8 cellular contexts compared by ENCODE assay signal in genomic region chr10:47553214-47553859, GRCh38. TPM values are rescaled to one million over a fixed set of nuclear protein-coding genes. Genes with fewer than 3 reads are reported as not detected.
DNase-seq lines count a peak whose midpoint lies in the region; ATAC-seq and TF ChIP-seq lines count a peak whose summit lies in the region.
"Not testable (repeated sequence)": the region's sequence is repeated elsewhere in the genome, so short reads cannot be mapped to it uniquely, and the experiment has no call there.

No MANE protein-coding gene starts in this region.

- H2AFZ ChIP-seq in hepatocyte = peak overlapping the region; percentile 96

- not testable (repeated sequence) for H3K9me3 ChIP-seq in hepatocyte (ENCODE audit: low read depth); uterus

- H4K20me1 ChIP-seq in hepatocyte (ENCODE audit: insufficient read depth, poor library complexity, severe bottlenecking) = not testable (repeated sequence)

- peak overlapping the region; percentile 85 for H3K4me2 ChIP-seq in hepatocyte

- ATAC-seq in GM18511 (IDR thresholded peaks at IDR 0.05; ENCODE audit: unreplicated experiment) = peak; percentile 95
- ATAC-seq in HG02970 (IDR thresholded peaks at IDR 0.05; ENCODE audit: low FRiP score, unreplicated experiment) = peak; percentile 76

- H3K36me3 ChIP-seq in hepatocyte (replicated peaks; ENCODE audit: insufficient read depth, low read depth); uterus: not testable (repeated sequence)

- peak overlapping the region; percentile 91 for H3K27ac ChIP-seq in hepatocyte
- peak overlapping the region; percentile 83 to 84 for H3K27ac ChIP-seq in uterus

- H3K4me3 ChIP-seq in hepatocyte (peak overlapping the region; percentile 70), uterus (peak overlapping the region; percentile 51 to 57)

- peak in 1 of 2 donors; percentile 29 for TF ChIP-seq POLR2A in uterus (IDR thresholded peaks at IDR 0.05)

- intact Hi-C loops in uterus (cut with DNase I; ENCODE audit: low total_unique reads) = not testable (repeated sequence)

- not testable (repeated sequence) for H3K79me2 ChIP-seq in hepatocyte

- H3K4me1 ChIP-seq in hepatocyte (ENCODE audit: insufficient read depth); uterus: not testable (repeated sequence)

- WGBS in hepatocyte (ENCODE audit: low lambda C conversion rate, missing lambda C conversion rate) = under 1% methylated on average over 34 of the region's 60 CpGs

- TF ChIP-seq CTCF in hepatocyte (IDR thresholded peaks at IDR 0.05; ENCODE audit: poor library complexity); uterus (IDR thresholded peaks at IDR 0.05): not testable (repeated sequence)

- H3K9me2 ChIP-seq in hepatocyte (replicated peaks; ENCODE audit: insufficient read depth) = not testable (repeated sequence)

- DNase-seq in NCI-H187 treated with DMSO at 0.1 percent for 48 hours (lab: John Stamatoyannopoulos, UW) (peak; percentile 0), T-helper 9 cell (peak; percentile 54), astrocyte of the hippocampus (ENCODE audit: low read depth, low spot score) (peak; percentile 89), hepatocyte (ENCODE audit: low spot score) (peak; percentile 84), renal cortical epithelial cell (ENCODE audit: low read depth) (peak; percentile 58), uterus (peak; percentile 78 to 83)

- H3K27me3 ChIP-seq in hepatocyte, uterus: not testable (repeated sequence)

RNA-seq across cellular contexts. Expression of gene AGAP9, which starts 29.9 kb away (rescaled TPM):
- 8.4 and 9.4 TPM in 2 replicates for total RNA-seq in hepatocyte
- polyA plus RNA-seq in hepatocyte = 6.9 and 7.2 TPM in 2 replicates
- total RNA-seq in renal cortical epithelial cell = 0.35 and 6.8 TPM in 2 replicates
- 10 to 100 TPM in 1 of 4 donors, 1 to 10 TPM in 3; 1.0 to 12.8 (median 1.5) TPM for total RNA-seq in uterus

Comparison
In these comparisons a context has a peak if more than half of its experiments do, and no peak if none do; other contexts are left out.
1. Peak in every context shown above with its lines: DNase-seq, ATAC-seq, H3K4me3 ChIP-seq and H3K27ac ChIP-seq.
2. DNase-seq: peak in every context shown above with its lines; median percentile 89 in astrocyte of the hippocampus; 84 in hepatocyte; 80 in uterus; 58 in renal cortical epithelial cell; 54 in T-helper 9 cell; 0 in NCI-H187 treated with DMSO at 0.1 percent for 48 hours.